ENCODE assay signal across 8 cellular contexts in the genomic region with DNA sequence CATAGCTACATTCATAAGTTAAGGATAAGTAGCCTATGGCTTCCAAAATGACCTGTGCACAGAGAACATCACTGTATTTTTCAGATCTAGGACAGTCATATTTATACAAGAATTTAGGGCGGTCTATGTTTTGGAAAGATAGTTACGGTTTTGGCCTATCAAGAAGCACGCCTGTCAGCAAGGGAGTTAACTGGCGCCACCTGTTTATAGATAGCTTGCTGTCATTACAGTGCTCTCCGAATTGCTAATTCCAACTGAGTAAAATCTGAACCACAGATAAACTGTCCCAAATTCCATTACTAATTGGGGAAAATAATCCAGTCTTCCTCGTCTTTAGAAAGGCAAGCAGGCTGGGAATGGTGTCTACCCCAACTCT. TPM values are rescaled to one million over a fixed set of nuclear protein-coding genes. Genes with fewer than 3 reads are reported as not detected.
DNase-seq lines count a peak whose midpoint lies in the region; ATAC-seq and FAIRE-seq lines count a peak whose summit lies in the region.

No MANE protein-coding gene starts in this region.

- POLR2A ChIA-PET in naive thymus-derived CD8-positive, alpha-beta T cell (lab: Charles Lee), result interaction anchor here (1.4 to 2.4 kb wide), 2 partner anchors 118 to 863 kb away, joined by 5 to 10 read pairs; partner anchors contain the start of gene UPRT

- intact Hi-C loops in activated naive CD4-positive, alpha-beta T cell treated with anti-CD3 and anti-CD28 coated beads for 36 hours (cut with micrococcal nuclease), result loop anchor here (5.0 kb wide), 3 partner anchors 58 to 1943 kb away; partner anchors contain the start of gene NAP1L2

- peaks cover 5% of the 10 kb centered on the region for H3K36me3 Mint-ChIP-seq in activated naive CD4-positive, alpha-beta T cell treated with anti-CD3 and anti-CD28 coated beads for 36 hours (ENCODE audit: low read depth)
- H3K36me3 Mint-ChIP-seq in naive thymus-derived CD8-positive, alpha-beta T cell, result peaks cover 0 to 6% (median 4%) of the 10 kb centered on the region in 3 donors

- H3K4me3 Mint-ChIP-seq in activated naive CD4-positive, alpha-beta T cell treated with anti-CD3 and anti-CD28 coated beads for 36 hours, result peak overlapping the region; percentile 99
- peak overlapping the region; percentile 91 to 100 (median 98) for H3K4me3 Mint-ChIP-seq in naive thymus-derived CD8-positive, alpha-beta T cell

- no peaks in the 10 kb centered on the region for H3K27me3 Mint-ChIP-seq in activated naive CD4-positive, alpha-beta T cell treated with anti-CD3 and anti-CD28 coated beads for 36 hours (ENCODE audit: low read depth)
- H3K27me3 Mint-ChIP-seq in naive thymus-derived CD8-positive, alpha-beta T cell, result no peaks in the 10 kb centered on the region

- peaks cover 49% of the 10 kb centered on the region for H3K4me1 Mint-ChIP-seq in activated naive CD4-positive, alpha-beta T cell treated with anti-CD3 and anti-CD28 coated beads for 36 hours (ENCODE audit: low read depth)
- peaks cover 24 to 57% (median 49%) of the 10 kb centered on the region in 4 donors for H3K4me1 Mint-ChIP-seq in naive thymus-derived CD8-positive, alpha-beta T cell

- H3K9ac ChIP-seq in endocrine pancreas (ENCODE audit: control insufficient read depth, insufficient read depth, low read length), result peak overlapping the region; percentile 72

- H3K27ac Mint-ChIP-seq in activated naive CD4-positive, alpha-beta T cell treated with anti-CD3 and anti-CD28 coated beads for 36 hours, result peak overlapping the region; percentile 96
- peak overlapping the region; percentile 94 to 100 (median 98) for H3K27ac Mint-ChIP-seq in naive thymus-derived CD8-positive, alpha-beta T cell

- CTCF ChIA-PET in activated naive CD4-positive, alpha-beta T cell treated with anti-CD3 and anti-CD28 coated beads for 36 hours (lab: Charles Lee), result no interaction called here

- H3K4me3 ChIP-seq in endocrine pancreas (ENCODE audit: control insufficient read depth, insufficient read depth, low read length), result peak overlapping the region; percentile 90

- H3K9me3 ChIP-seq in endocrine pancreas (ENCODE audit: control insufficient read depth, low read length), result no peaks in the 10 kb centered on the region

- H3K4me1 ChIP-seq in endocrine pancreas (ENCODE audit: control insufficient read depth, insufficient read depth, low read length), result peaks cover 17% of the 10 kb centered on the region

- no peaks in the 10 kb centered on the region for H3K9me3 Mint-ChIP-seq in activated naive CD4-positive, alpha-beta T cell treated with anti-CD3 and anti-CD28 coated beads for 36 hours
- H3K9me3 Mint-ChIP-seq in naive thymus-derived CD8-positive, alpha-beta T cell, result no peaks in the 10 kb centered on the region

- H3K36me3 ChIP-seq in endocrine pancreas (ENCODE audit: control insufficient read depth, insufficient read depth, low read length), result no peaks in the 10 kb centered on the region

- DNase-seq in activated naive CD4-positive, alpha-beta T cell treated with anti-CD3 and anti-CD28 coated beads for 36 hours, result peak; percentile 12
- DNase-seq in activated naive CD4-positive, alpha-beta T cell (lab: John Stamatoyannopoulos, UW), result no peak
- DNase-seq in RPMI7951 (ENCODE audit: low read depth) (peak; percentile 6), AG08396 (ENCODE audit: low spot score) (no peak), urothelium cell line (ENCODE audit: low spot score) (no peak)
- DNase-seq in naive thymus-derived CD8-positive, alpha-beta T cell, result peak in 1 of 10 donors; percentile 7

- no peak for FAIRE-seq in urothelium cell line (lab: Jason Lieb, UNC)

- ATAC-seq in HG02870 (IDR thresholded peaks at IDR 0.05; ENCODE audit: unreplicated experiment), result peak; percentile 52
- ATAC-seq in naive thymus-derived CD8-positive, alpha-beta T cell, result peak; percentile 16 to 41

- H3K27me3 ChIP-seq in endocrine pancreas (ENCODE audit: control insufficient read depth, insufficient read depth, low read length), result no peaks in the 10 kb centered on the region

RNA-seq across cellular contexts. Expression of gene ABCB7, which starts 0.6 kb away (rescaled TPM):
- total RNA-seq in activated naive CD4-positive, alpha-beta T cell treated with anti-CD3 and anti-CD28 coated beads for 36 hours, result 10 to 100 TPM; 46.8 to 47.6 TPM
- total RNA-seq in RPMI7951 (2014; rRNA removed; shearing (Covaris generic)), result 43.1 and 50.1 TPM in 2 replicates
- 10 to 100 TPM; 27.7 to 30.3 TPM for total RNA-seq in naive thymus-derived CD8-positive, alpha-beta T cell
- polyA plus RNA-seq in naive thymus-derived CD8-positive, alpha-beta T cell, result 10 to 100 TPM; 18.6 to 20.2 (median 19.1) TPM

Comparison
In these comparisons a context has a peak if more than half of its experiments do, and no peak if none do; other contexts are left out.
1. DNase-seq: peak in activated naive CD4-positive, alpha-beta T cell treated with anti-CD3 and anti-CD28 coated beads for 36 hours (single experiment) and RPMI7951 (single experiment); none in activated naive CD4-positive, alpha-beta T cell (0 of 4), AG08396 (single experiment) and urothelium cell line (single experiment).